ENCODE assay signal across 11 cellular contexts in genomic region chr6:139370707-139371345, GRCh38. TPM values are rescaled to one million over a fixed set of nuclear protein-coding genes. Genes with fewer than 3 reads are reported as not detected.
A peak's percentile ranks its signal among the peaks of the same experiment; 100 is the strongest.
DNase-seq lines count a peak whose midpoint lies in the region; ATAC-seq and TF ChIP-seq lines count a peak whose summit lies in the region.
"Had no signal": no experiment of that assay in that cellular context is flagged by ENCODE, and none has a peak within 500 bp of the region (broad histone marks: within the 10 kb centered on the region; RNA-seq: fewer than 3 reads in every experiment).

No MANE protein-coding gene starts in this region.

- peaks cover 41% of the 10 kb centered on the region for H3K36me3 Mint-ChIP-seq in brain
- H3K36me3 Mint-ChIP-seq in mesothelial cell of epicardium = peaks cover 6% of the 10 kb centered on the region

- H3K36me3 ChIP-seq in cardiac muscle cell (peaks cover 25% of the 10 kb centered on the region), upper lobe of right lung (peaks cover 32% of the 10 kb centered on the region)

- H3K9me3 Mint-ChIP-seq in brain (peaks cover 0 to 6% (median 0%) of the 10 kb centered on the region in 5 experiments), mesothelial cell of epicardium (no peaks in the 10 kb centered on the region)

- H3K4me1 Mint-ChIP-seq in brain (peaks cover 50% of the 10 kb centered on the region), mesothelial cell of epicardium (peaks cover 53% of the 10 kb centered on the region)

- H3K4me1 ChIP-seq in cardiac muscle cell (ENCODE audit: low read depth) (peaks cover 40% of the 10 kb centered on the region), upper lobe of right lung (peaks cover 36% of the 10 kb centered on the region)

- intact Hi-C loops in left cardiac atrium (cut with DNase I) = loop anchor here (5.0 to 10.0 kb wide), 4 partner anchors 394 to 704 kb away; no protein-coding TSS in a partner anchor
- intact Hi-C loops in upper lobe of right lung (cut with DNase I) = no loop called here

- H3K9me3 ChIP-seq in cardiac muscle cell (ENCODE audit: low read depth) = no peaks in the 10 kb centered on the region
- no peaks in the 10 kb centered on the region for H3K9me3 ChIP-seq in upper lobe of right lung

- ATAC-seq in left cardiac atrium (no peak), upper lobe of right lung (no peak), HG03159 (IDR thresholded peaks at IDR 0.05; ENCODE audit: unreplicated experiment) (no peak), GM19397 (IDR thresholded peaks at IDR 0.05; ENCODE audit: unreplicated experiment) (no peak)

- H3K4me3 Mint-ChIP-seq in brain = peak overlapping the region; percentile 97 to 100 (median 99)
- H3K4me3 Mint-ChIP-seq in mesothelial cell of epicardium = peak overlapping the region; percentile 98

- peak overlapping the region; percentile 81 to 100 (median 93) for H3K27ac Mint-ChIP-seq in brain
- peak overlapping the region; percentile 81 for H3K27ac Mint-ChIP-seq in mesothelial cell of epicardium

- H3K27me3 Mint-ChIP-seq in brain = peaks cover 20% of the 10 kb centered on the region
- no peaks in the 10 kb centered on the region for H3K27me3 Mint-ChIP-seq in mesothelial cell of epicardium (ENCODE audit: low read depth)

- no peak for DNase-seq in cardiac muscle cell (ENCODE audit: low read depth in 1 of 2, low spot score in 1 of 2)
- DNase-seq in left cardiac atrium = no peak
- DNase-seq in mesothelial cell of epicardium (ENCODE audit: low spot score in 2 of 2, unreplicated experiment in 2 of 2) = no peak
- no peak for DNase-seq in upper lobe of right lung
- DNase-seq in CD1c-positive myeloid dendritic cell (ENCODE audit: extremely low spot score) = no peak
- DNase-seq: DND-41; NCI-H2029; stimulated activated naive CD4-positive, alpha-beta T cell had no signal

- TF ChIP-seq CTCF in cardiac muscle cell (IDR thresholded peaks at IDR 0.05; ENCODE audit: low read depth, low read length) (no peak), brain (conservative IDR thresholded peaks at IDR 0.05) (no peak), mesothelial cell of epicardium (IDR thresholded peaks at IDR 0.05; ENCODE audit: unreplicated experiment) (no peak), upper lobe of right lung (IDR thresholded peaks at IDR 0.05) (no peak)

- H3K27ac ChIP-seq in cardiac muscle cell (peak overlapping the region; percentile 97), upper lobe of right lung (peak overlapping the region; percentile 99)

- no peaks in the 10 kb centered on the region for H3K27me3 ChIP-seq in cardiac muscle cell
- no peaks in the 10 kb centered on the region for H3K27me3 ChIP-seq in upper lobe of right lung

- peak overlapping the region; percentile 99 for H3K4me3 ChIP-seq in cardiac muscle cell
- H3K4me3 ChIP-seq in upper lobe of right lung = peak overlapping the region; percentile 99

RNA-seq across cellular contexts. Expression of gene CITED2, which starts 3.6 kb away (rescaled TPM):
- total RNA-seq in cardiac muscle cell (334 and 513 TPM in 2 replicates), left cardiac atrium (100 to 1,000 TPM in 1 of 2 donors, 10 to 100 TPM in 1; 51.3 to 121 TPM), mesothelial cell of epicardium (85.0 to 92.9 TPM (median 91.1 TPM) in 3 replicates), upper lobe of right lung (278 TPM)
- polyA plus RNA-seq in cardiac muscle cell (34.9 and 76.6 TPM in 2 replicates), brain (ENCODE audit: insufficient read depth, low read depth, low replicate concordance) (55.7 TPM)
